In the genomic region with DNA sequence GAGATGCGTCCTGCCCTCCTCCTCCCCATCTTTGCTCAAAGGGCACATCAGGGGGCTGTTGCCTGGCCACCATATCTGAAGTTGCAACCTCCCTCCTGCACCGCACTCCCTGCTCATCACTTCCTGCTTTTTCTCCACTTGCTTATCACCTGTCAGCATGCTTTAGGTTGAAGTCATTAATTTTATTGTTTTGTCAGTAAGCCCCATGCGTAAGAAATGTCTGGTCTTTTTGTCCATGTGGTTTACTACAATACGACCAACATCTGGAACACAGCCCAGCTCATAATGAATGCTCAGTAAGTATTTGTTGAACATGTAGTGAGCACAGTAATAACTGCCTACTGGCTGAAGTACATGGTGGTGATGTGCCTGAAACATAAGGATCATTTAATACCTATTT, we compare ENCODE assay signal across 21 cellular contexts.
DNase-seq lines count a peak whose midpoint lies in the region; ATAC-seq, FAIRE-seq and TF ChIP-seq lines count a peak whose summit lies in the region.
"Had no signal": no experiment of that assay in that cellular context is flagged by ENCODE, and none has a peak within 500 bp of the region (broad histone marks: within the 10 kb centered on the region; RNA-seq: fewer than 3 reads in every experiment).

No MANE protein-coding gene starts in this region.

- no peak for TF ChIP-seq CTCF in SK-N-SH (IDR thresholded peaks at IDR 0.05)

- H3K27me3 ChIP-seq in SK-N-SH (ENCODE audit: insufficient read depth) (no peaks in the 10 kb centered on the region), small intestine (ENCODE audit: control insufficient read depth in 2 of 2, insufficient read depth in 2 of 2, low read length in 2 of 2) (no peaks in the 10 kb centered on the region)
- H3K27me3 ChIP-seq: hepatocyte, suprapubic skin had no signal

- H3K9me3 ChIP-seq in SK-N-SH (no peaks in the 10 kb centered on the region), small intestine (ENCODE audit: control insufficient read depth, low read depth) (no peaks in the 10 kb centered on the region)
- H3K9me3 ChIP-seq: suprapubic skin had no signal

- H3K9ac ChIP-seq in SK-N-SH: no peak overlapping the region

- no peaks in the 10 kb centered on the region for H3K79me2 ChIP-seq in SK-N-SH (ENCODE audit: insufficient read depth)
- H3K79me2 ChIP-seq: hepatocyte had no signal

- H3K27ac Mint-ChIP-seq in central memory CD8-positive, alpha-beta T cell (ENCODE audit: low read depth): no peak overlapping the region

- CTCF ChIA-PET in SK-N-SH (lab: Yijun Ruan, JAX): interaction anchor here (1.0 to 2.3 kb wide), 4 partner anchors 10 to 29 kb away, joined by 3 to 7 read pairs (median 4); no protein-coding TSS in a partner anchor

- FAIRE-seq in small intestine (lab: Jason Lieb, UNC): no peak

- H3K4me2 ChIP-seq in SK-N-SH: no peak overlapping the region
- H3K4me2 ChIP-seq: hepatocyte had no signal

- no peaks in the 10 kb centered on the region for H3F3A ChIP-seq in SK-N-SH (replicated peaks; ENCODE audit: insufficient read depth)

- DNase-seq in SK-N-SH (peak; percentile 8), NCI-H774 (lab: John Stamatoyannopoulos, UW) (peak; percentile 51), small intestine (peak; percentile 4), A172 (ENCODE audit: low spot score) (no peak)
- no peak for DNase-seq in central memory CD8-positive, alpha-beta T cell (ENCODE audit: low spot score in 2 of 2)
- DNase-seq in activated T-cell treated with anti-CD3 and anti-CD28 coated beads, Interleukin-2, amount 50 U/mL, for 48 hours: no peak
- DNase-seq: activated CD4-positive, alpha-beta T cell treated with anti-CD3 and anti-CD28 coated beads, Interleukin-2, amount 50 U/mL, for 48 hours; activated naive CD4-positive, alpha-beta T cell treated with Interleukin-2 at 50 U/mL for 16 hours; activated T-cell treated with anti-CD3 and anti-CD28 coated beads for 4 hours; aorta; DND-41; islet precursor cell; NCI-H226; nucleus accumbens; retina; WERI-Rb-1 had no signal

- WGBS in SK-N-SH (ENCODE audit: low lambda C conversion rate): 81% methylated on average over 4 of the region's 4 CpGs
- WGBS in small intestine, 3 donors: 34 to 59% (median 42%) methylated on average over 4 of the region's 4 CpGs

- peaks cover 17% of the 10 kb centered on the region for H3K4me1 Mint-ChIP-seq in central memory CD8-positive, alpha-beta T cell

- no peaks in the 10 kb centered on the region for H4K20me1 ChIP-seq in SK-N-SH (ENCODE audit: insufficient read depth)

- H3K9me2 ChIP-seq in SK-N-SH: no peaks in the 10 kb centered on the region

- 0 out of 4 replicates have a peak, but pooled peaks of 1 of the 2 experiments have one; percentile 21 for TF ChIP-seq EP300 in SK-N-SH (IDR thresholded peaks at IDR 0.05; ENCODE audit: borderline replicate concordance in 1 of 2, low read depth in 1 of 2, low read length in 1 of 2)

- POLR2A ChIA-PET in SK-N-SH (lab: Yijun Ruan, JAX): no interaction called here

- H3K4me1 ChIP-seq in SK-N-SH (ENCODE audit: control insufficient read depth in 1 of 2, insufficient read depth in 2 of 2, low read depth in 1 of 2, low read length in 1 of 2) (peaks cover 0 to 3% of the 10 kb centered on the region in 2 experiments; a peak in 1 of 4 replicates), small intestine (ENCODE audit: control insufficient read depth in 2 of 2, insufficient read depth in 1 of 2, low read depth in 1 of 2, low read length in 1 of 2) (no peaks in the 10 kb centered on the region)
- H3K4me1 ChIP-seq: suprapubic skin had no signal

- H3K4me3 Mint-ChIP-seq in central memory CD8-positive, alpha-beta T cell: peak overlapping the region; percentile 6

- no peak for ATAC-seq in SK-N-SH treated with all-trans-retinoic acid at 6 μM for 48 hours
- no peak for ATAC-seq in central memory CD8-positive, alpha-beta T cell (replicated peaks; ENCODE audit: extremely low read depth, poor library complexity, severe bottlenecking)
- ATAC-seq in HG02610 (IDR thresholded peaks at IDR 0.05; ENCODE audit: unreplicated experiment): no peak
- ATAC-seq: Right ventricle myocardium inferior had no signal

- no peak for TF ChIP-seq RAD21 in SK-N-SH (IDR thresholded peaks at IDR 0.05; ENCODE audit: low read length)

- H3K27ac ChIP-seq in SK-N-SH (ENCODE audit: low read depth in 2 of 2, low read length in 1 of 2): no peak overlapping the region; a peak in 1 of 4 replicates
- no peak overlapping the region for H3K27ac ChIP-seq in small intestine (ENCODE audit: low read depth in 1 of 2, low read length in 1 of 2)
- H3K27ac ChIP-seq: hepatocyte, suprapubic skin, WERI-Rb-1 had no signal

- H3K36me3 Mint-ChIP-seq in central memory CD8-positive, alpha-beta T cell (ENCODE audit: insufficient read depth): peaks cover 34% of the 10 kb centered on the region

- H3K4me3 ChIP-seq in SK-N-SH (ENCODE audit: low read depth in 2 of 2, low read length in 1 of 2): no peak overlapping the region
- no peak overlapping the region for H3K4me3 ChIP-seq in small intestine (ENCODE audit: low read depth in 1 of 2, low read length in 2 of 2)
- H3K4me3 ChIP-seq: hepatocyte, suprapubic skin had no signal

- H3K9me3 Mint-ChIP-seq in central memory CD8-positive, alpha-beta T cell: peaks cover 18% of the 10 kb centered on the region

- H3K36me3 ChIP-seq in SK-N-SH (replicated peaks in 1 of 2; ENCODE audit: control insufficient read depth in 1 of 2, insufficient read depth in 2 of 2, low read length in 1 of 2): peaks cover 32 to 34% of the 10 kb centered on the region in 2 experiments
- H3K36me3 ChIP-seq in small intestine (ENCODE audit: control insufficient read depth in 2 of 2, insufficient read depth in 2 of 2, low read length in 2 of 2): peaks cover 6 to 10% of the 10 kb centered on the region in 2 donors

- no peaks in the 10 kb centered on the region for H3K27me3 Mint-ChIP-seq in central memory CD8-positive, alpha-beta T cell

- H2AFZ ChIP-seq in SK-N-SH (ENCODE audit: low read depth): no peak overlapping the region
- H2AFZ ChIP-seq: hepatocyte had no signal

TF ChIP-seq in SK-N-SH, 30 proteins besides CTCF, POLR2A, EP300 and RAD21:
- TF ChIP-seq TAF1 (IDR thresholded peaks at IDR 0.05; ENCODE audit: borderline replicate concordance, low read depth, low read length) (no peak), MXI1 (IDR thresholded peaks at IDR 0.05; ENCODE audit: low read depth, low read length) (peak; percentile 41; the same call in 1 of the 2 replicates)

TF ChIP-seq in SK-N-SH treated with all-trans-retinoic acid at 6 μM for 48 hours, 23 proteins besides CTCF, POLR2A, EP300 and RAD21:
- TF ChIP-seq ISL1 (CRISPR knock-in tag; IDR thresholded peaks at IDR 0.05) (no peak), ZNF565 (CRISPR knock-in tag; conservative IDR thresholded peaks at IDR 0.05; ENCODE audit: low read depth) (no peak), CSDC2 (CRISPR knock-in tag; IDR thresholded peaks at IDR 0.05) (no peak), ZFP30 (CRISPR knock-in tag; IDR thresholded peaks at IDR 0.05) (no peak), TOX (CRISPR knock-in tag; IDR thresholded peaks at IDR 0.05; ENCODE audit: borderline replicate concordance) (no peak), SNAI2 (CRISPR knock-in tag; IDR thresholded peaks at IDR 0.05) (no peak), BACH2 (CRISPR knock-in tag; IDR thresholded peaks at IDR 0.05; ENCODE audit: borderline replicate concordance) (no peak)

Comparison
In these comparisons a context has a peak if more than half of its experiments do, and no peak if none do; other contexts are left out.
1. DNase-seq: peak in SK-N-SH (single experiment), NCI-H774 (single experiment) and small intestine (single experiment); none in central memory CD8-positive, alpha-beta T cell (0 of 2), activated T-cell treated with anti-CD3 and anti-CD28 coated beads, Interleukin-2, amount 50 U/mL, for 48 hours (0 of 2) and A172 (single experiment).